ENCODE assay signal across 28 cellular contexts in the genomic region with DNA sequence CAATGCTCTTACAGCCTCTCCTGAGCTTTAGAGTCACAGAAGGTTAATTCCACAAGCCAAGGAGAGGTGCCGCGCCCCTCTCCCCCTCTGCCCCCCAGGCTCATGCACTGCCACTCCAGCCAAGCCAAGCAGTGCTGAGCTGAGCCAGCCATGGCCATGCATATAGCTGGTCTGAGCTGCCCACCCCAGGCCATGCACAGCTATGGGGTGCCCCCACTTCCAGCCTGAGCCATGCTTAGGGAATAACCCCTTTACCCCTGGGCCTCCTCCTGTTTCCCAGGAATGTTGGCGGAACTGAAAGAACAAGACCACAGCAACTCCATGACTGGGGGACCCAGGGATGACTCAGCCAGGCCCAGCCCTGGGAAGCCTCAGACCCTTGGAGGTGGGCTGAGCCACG.
"Had no signal": no experiment of that assay in that cellular context is flagged by ENCODE, and none has a peak within 500 bp of the region (broad histone marks: within the 10 kb centered on the region; RNA-seq: fewer than 3 reads in every experiment).

No MANE protein-coding gene starts in this region.

- H3K4me3 Mint-ChIP-seq: activated CD4-positive, alpha-beta memory T cell treated with anti-CD3 and anti-CD28 coated beads for 36 hours; activated naive CD8-positive, alpha-beta T cell treated with anti-CD3 and anti-CD28 coated beads, Interleukin-2, amount 10 ng/mL, durations not matched to agents 7 days and 5 days; activated T-cell treated with anti-CD3 and anti-CD28 coated beads, Interleukin-2, amount 50 U/mL, for 4 hours; naive thymus-derived CD4-positive, alpha-beta T cell had no signal

- ATAC-seq: activated CD4-positive, CD25-positive, alpha-beta regulatory T cell treated with anti-CD3 and anti-CD28 coated beads, Interleukin-2, amount 50 U/mL, for 24 hours; activated T-cell treated with anti-CD3 and anti-CD28 coated beads, Interleukin-2, amount 50 U/mL, for 4 hours; gastroesophageal sphincter; left colon; naive thymus-derived CD4-positive, alpha-beta T cell had no signal

- H3K4me1 ChIP-seq: gastroesophageal sphincter, prostate gland, sigmoid colon, tibial nerve had no signal

- H3K4me3 ChIP-seq: gastroesophageal sphincter, ovary, prostate gland, sigmoid colon, tibial nerve had no signal

- H3K27me3 ChIP-seq: ovary, tibial nerve had no signal

- H3K9me3 Mint-ChIP-seq: activated CD4-positive, alpha-beta memory T cell treated with anti-CD3 and anti-CD28 coated beads for 36 hours; activated naive CD8-positive, alpha-beta T cell treated with anti-CD3 and anti-CD28 coated beads, Interleukin-2, amount 10 ng/mL, durations not matched to agents 7 days and 5 days; activated T-cell treated with anti-CD3 and anti-CD28 coated beads, Interleukin-2, amount 50 U/mL, for 4 hours; activated T-helper 2 cell treated with anti-CD3 and anti-CD28 coated beads, Interferon-gamma antibody, Interleukin-2, Interleukin-4, amounts not matched to agents 10 μg/mL and 5 μg/mL and 100 μg/mL, durations not matched to agents 14 hours and 24 hours and 36 hours; naive thymus-derived CD4-positive, alpha-beta T cell had no signal

- DNase-seq: activated CD4-positive, alpha-beta memory T cell treated with anti-CD3 and anti-CD28 coated beads for 36 hours; activated CD4-positive, alpha-beta T cell treated with anti-CD3 and anti-CD28 coated beads for 48 hours; activated CD8-positive, alpha-beta memory T cell treated with anti-CD3 and anti-CD28 coated beads, Interleukin-2, amount 50 U/mL, for 4 hours; activated naive CD4-positive, alpha-beta T cell treated with Interleukin-2 at 50 U/mL for 16 hours; activated naive CD8-positive, alpha-beta T cell treated with anti-CD3 and anti-CD28 coated beads, Interleukin-2, amount 10 ng/mL, durations not matched to agents 7 days and 5 days; activated T-cell treated with anti-CD3 and anti-CD28 coated beads, Interleukin-2, amount 50 U/mL, for 4 hours; amniotic stem cell; cortex of kidney; head of caudate nucleus; hippocampal formation; left colon; mammary epithelial cell; midbrain; naive thymus-derived CD4-positive, alpha-beta T cell; ovary; retina; small intestine; stimulated activated CD4-positive, alpha-beta T cell treated with anti-CD3 and anti-CD28 coated beads, Interleukin-1b, Interleukin-23, amount 100 ng/mL, for 48 hours; stimulated activated CD4-positive, alpha-beta T cell treated with anti-CD3 and anti-CD28 coated beads, Interleukin-4, amount 100 ng/mL, for 4 hours; stimulated activated CD8-positive, alpha-beta memory T cell treated with anti-CD3 and anti-CD28 coated beads, Interleukin-4, amount 100 ng/mL, for 48 hours; stimulated activated naive CD4-positive, alpha-beta T cell; WERI-Rb-1 had no signal

- H3K36me3 ChIP-seq: gastroesophageal sphincter, ovary, prostate gland, sigmoid colon had no signal

- H3K27me3 Mint-ChIP-seq: activated CD4-positive, alpha-beta memory T cell treated with anti-CD3 and anti-CD28 coated beads for 36 hours; activated naive CD8-positive, alpha-beta T cell treated with anti-CD3 and anti-CD28 coated beads, Interleukin-2, amount 10 ng/mL, durations not matched to agents 7 days and 5 days; naive thymus-derived CD4-positive, alpha-beta T cell had no signal

- H3K27ac ChIP-seq: gastroesophageal sphincter, ovary, prostate gland, sigmoid colon, tibial nerve had no signal

- H3K27ac Mint-ChIP-seq: activated CD4-positive, alpha-beta memory T cell treated with anti-CD3 and anti-CD28 coated beads for 36 hours; activated naive CD8-positive, alpha-beta T cell treated with anti-CD3 and anti-CD28 coated beads, Interleukin-2, amount 10 ng/mL, durations not matched to agents 7 days and 5 days; activated T-helper 2 cell treated with anti-CD3 and anti-CD28 coated beads, Interferon-gamma antibody, Interleukin-2, Interleukin-4, amounts not matched to agents 10 μg/mL and 5 μg/mL and 100 μg/mL, durations not matched to agents 14 hours and 24 hours and 36 hours had no signal

- H3K4me1 Mint-ChIP-seq: naive thymus-derived CD4-positive, alpha-beta T cell had no signal

- H3K9me3 ChIP-seq: gastroesophageal sphincter, ovary, prostate gland, sigmoid colon, tibial nerve had no signal
